In the genomic region with DNA sequence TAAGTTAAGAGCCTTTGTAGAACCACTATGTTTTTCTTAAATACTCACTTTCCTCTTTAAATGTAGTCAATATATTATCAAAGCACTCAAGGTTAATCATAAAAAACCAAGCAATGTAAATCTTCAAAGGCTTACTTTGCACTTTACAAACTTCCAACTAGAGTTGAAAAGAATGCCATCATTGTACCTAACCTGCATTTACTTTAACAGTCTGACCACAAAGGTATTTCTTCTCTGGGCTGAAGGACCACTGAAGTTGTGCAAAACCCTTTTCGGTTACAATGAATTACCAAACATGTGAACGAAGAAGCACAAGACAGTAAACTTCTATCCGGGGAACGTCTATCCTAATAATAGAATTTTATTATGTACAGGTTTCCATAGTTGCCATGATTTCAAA, we compare ENCODE assay signal across 1 cellular context.
TF ChIP-seq lines count a peak whose summit lies in the region.

No MANE protein-coding gene starts in this region.

TF ChIP-seq in HepG2, 621 proteins besides CTCF, POLR2A, EP300 and RAD21 (continued from another document and continues in another):
- TF ChIP-seq, protein P1, sequence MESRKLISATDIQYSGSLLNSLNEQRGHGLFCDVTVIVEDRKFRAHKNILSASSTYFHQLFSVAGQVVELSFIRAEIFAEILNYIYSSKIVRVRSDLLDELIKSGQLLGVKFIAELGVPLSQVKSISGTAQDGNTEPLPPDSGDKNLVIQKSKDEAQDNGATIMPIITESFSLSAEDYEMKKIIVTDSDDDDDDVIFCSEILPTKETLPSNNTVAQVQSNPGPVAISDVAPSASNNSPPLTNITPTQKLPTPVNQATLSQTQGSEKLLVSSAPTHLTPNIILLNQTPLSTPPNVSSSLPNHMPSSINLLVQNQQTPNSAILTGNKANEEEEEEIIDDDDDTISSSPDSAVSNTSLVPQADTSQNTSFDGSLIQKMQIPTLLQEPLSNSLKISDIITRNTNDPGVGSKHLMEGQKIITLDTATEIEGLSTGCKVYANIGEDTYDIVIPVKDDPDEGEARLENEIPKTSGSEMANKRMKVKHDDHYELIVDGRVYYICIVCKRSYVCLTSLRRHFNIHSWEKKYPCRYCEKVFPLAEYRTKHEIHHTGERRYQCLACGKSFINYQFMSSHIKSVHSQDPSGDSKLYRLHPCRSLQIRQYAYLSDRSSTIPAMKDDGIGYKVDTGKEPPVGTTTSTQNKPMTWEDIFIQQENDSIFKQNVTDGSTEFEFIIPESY (CRISPR knock-in tag; IDR thresholded peaks at IDR 0.05), result no peak
- TF ChIP-seq ZEB1 (IDR thresholded peaks at IDR 0.05; ENCODE audit: insufficient replicate concordance, low read depth), result peak; percentile 70
- TF ChIP-seq CBFB (CRISPR knock-in tag; IDR thresholded peaks at IDR 0.05), result peak; percentile 97
- TF ChIP-seq PHB2 (IDR thresholded peaks at IDR 0.05; ENCODE audit: partially characterized antibody), result no peak
- 0 out of 2 replicates have a peak, but pooled peaks have one; percentile 45 for TF ChIP-seq ZNF749 (CRISPR knock-in tag; IDR thresholded peaks at IDR 0.05; ENCODE audit: borderline replicate concordance)
- TF ChIP-seq, protein P2, sequence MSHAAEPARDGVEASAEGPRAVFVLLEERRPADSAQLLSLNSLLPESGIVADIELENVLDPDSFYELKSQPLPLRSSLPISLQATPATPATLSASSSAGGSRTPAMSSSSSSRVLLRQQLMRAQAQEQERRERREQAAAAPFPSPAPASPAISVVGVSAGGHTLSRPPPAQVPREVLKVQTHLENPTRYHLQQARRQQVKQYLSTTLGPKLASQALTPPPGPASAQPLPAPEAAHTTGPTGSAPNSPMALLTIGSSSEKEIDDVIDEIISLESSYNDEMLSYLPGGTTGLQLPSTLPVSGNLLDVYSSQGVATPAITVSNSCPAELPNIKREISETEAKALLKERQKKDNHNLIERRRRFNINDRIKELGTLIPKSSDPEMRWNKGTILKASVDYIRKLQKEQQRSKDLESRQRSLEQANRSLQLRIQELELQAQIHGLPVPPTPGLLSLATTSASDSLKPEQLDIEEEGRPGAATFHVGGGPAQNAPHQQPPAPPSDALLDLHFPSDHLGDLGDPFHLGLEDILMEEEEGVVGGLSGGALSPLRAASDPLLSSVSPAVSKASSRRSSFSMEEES (CRISPR knock-in tag; IDR thresholded peaks at IDR 0.05), result 0 out of 2 replicates have a peak, but pooled peaks have one; percentile 31
- no peak for TF ChIP-seq SRY (CRISPR knock-in tag; IDR thresholded peaks at IDR 0.05)
- TF ChIP-seq, protein P3, sequence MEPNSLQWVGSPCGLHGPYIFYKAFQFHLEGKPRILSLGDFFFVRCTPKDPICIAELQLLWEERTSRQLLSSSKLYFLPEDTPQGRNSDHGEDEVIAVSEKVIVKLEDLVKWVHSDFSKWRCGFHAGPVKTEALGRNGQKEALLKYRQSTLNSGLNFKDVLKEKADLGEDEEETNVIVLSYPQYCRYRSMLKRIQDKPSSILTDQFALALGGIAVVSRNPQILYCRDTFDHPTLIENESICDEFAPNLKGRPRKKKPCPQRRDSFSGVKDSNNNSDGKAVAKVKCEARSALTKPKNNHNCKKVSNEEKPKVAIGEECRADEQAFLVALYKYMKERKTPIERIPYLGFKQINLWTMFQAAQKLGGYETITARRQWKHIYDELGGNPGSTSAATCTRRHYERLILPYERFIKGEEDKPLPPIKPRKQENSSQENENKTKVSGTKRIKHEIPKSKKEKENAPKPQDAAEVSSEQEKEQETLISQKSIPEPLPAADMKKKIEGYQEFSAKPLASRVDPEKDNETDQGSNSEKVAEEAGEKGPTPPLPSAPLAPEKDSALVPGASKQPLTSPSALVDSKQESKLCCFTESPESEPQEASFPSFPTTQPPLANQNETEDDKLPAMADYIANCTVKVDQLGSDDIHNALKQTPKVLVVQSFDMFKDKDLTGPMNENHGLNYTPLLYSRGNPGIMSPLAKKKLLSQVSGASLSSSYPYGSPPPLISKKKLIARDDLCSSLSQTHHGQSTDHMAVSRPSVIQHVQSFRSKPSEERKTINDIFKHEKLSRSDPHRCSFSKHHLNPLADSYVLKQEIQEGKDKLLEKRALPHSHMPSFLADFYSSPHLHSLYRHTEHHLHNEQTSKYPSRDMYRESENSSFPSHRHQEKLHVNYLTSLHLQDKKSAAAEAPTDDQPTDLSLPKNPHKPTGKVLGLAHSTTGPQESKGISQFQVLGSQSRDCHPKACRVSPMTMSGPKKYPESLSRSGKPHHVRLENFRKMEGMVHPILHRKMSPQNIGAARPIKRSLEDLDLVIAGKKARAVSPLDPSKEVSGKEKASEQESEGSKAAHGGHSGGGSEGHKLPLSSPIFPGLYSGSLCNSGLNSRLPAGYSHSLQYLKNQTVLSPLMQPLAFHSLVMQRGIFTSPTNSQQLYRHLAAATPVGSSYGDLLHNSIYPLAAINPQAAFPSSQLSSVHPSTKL (CRISPR knock-in tag; IDR thresholded peaks at IDR 0.05), result peak; percentile 90
- TF ChIP-seq, protein P4, sequence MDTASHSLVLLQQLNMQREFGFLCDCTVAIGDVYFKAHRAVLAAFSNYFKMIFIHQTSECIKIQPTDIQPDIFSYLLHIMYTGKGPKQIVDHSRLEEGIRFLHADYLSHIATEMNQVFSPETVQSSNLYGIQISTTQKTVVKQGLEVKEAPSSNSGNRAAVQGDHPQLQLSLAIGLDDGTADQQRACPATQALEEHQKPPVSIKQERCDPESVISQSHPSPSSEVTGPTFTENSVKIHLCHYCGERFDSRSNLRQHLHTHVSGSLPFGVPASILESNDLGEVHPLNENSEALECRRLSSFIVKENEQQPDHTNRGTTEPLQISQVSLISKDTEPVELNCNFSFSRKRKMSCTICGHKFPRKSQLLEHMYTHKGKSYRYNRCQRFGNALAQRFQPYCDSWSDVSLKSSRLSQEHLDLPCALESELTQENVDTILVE (CRISPR knock-in tag; IDR thresholded peaks at IDR 0.05), result peak; percentile 53; the same call in 1 of the 2 replicates
- no peak; the same call in 1 of the 2 replicates for TF ChIP-seq REPIN1 (CRISPR knock-in tag; IDR thresholded peaks at IDR 0.05; ENCODE audit: borderline replicate concordance, low read depth)
- no peak for TF ChIP-seq KLF12 (CRISPR knock-in tag; IDR thresholded peaks at IDR 0.05; ENCODE audit: borderline replicate concordance)
- TF ChIP-seq PRPF4 (IDR thresholded peaks at IDR 0.05; ENCODE audit: low read depth, low read length, poor library complexity, severe bottlenecking), result no peak
- TF ChIP-seq ZNF7 (CRISPR knock-in tag; IDR thresholded peaks at IDR 0.05), result no peak
- TF ChIP-seq, protein P5, sequence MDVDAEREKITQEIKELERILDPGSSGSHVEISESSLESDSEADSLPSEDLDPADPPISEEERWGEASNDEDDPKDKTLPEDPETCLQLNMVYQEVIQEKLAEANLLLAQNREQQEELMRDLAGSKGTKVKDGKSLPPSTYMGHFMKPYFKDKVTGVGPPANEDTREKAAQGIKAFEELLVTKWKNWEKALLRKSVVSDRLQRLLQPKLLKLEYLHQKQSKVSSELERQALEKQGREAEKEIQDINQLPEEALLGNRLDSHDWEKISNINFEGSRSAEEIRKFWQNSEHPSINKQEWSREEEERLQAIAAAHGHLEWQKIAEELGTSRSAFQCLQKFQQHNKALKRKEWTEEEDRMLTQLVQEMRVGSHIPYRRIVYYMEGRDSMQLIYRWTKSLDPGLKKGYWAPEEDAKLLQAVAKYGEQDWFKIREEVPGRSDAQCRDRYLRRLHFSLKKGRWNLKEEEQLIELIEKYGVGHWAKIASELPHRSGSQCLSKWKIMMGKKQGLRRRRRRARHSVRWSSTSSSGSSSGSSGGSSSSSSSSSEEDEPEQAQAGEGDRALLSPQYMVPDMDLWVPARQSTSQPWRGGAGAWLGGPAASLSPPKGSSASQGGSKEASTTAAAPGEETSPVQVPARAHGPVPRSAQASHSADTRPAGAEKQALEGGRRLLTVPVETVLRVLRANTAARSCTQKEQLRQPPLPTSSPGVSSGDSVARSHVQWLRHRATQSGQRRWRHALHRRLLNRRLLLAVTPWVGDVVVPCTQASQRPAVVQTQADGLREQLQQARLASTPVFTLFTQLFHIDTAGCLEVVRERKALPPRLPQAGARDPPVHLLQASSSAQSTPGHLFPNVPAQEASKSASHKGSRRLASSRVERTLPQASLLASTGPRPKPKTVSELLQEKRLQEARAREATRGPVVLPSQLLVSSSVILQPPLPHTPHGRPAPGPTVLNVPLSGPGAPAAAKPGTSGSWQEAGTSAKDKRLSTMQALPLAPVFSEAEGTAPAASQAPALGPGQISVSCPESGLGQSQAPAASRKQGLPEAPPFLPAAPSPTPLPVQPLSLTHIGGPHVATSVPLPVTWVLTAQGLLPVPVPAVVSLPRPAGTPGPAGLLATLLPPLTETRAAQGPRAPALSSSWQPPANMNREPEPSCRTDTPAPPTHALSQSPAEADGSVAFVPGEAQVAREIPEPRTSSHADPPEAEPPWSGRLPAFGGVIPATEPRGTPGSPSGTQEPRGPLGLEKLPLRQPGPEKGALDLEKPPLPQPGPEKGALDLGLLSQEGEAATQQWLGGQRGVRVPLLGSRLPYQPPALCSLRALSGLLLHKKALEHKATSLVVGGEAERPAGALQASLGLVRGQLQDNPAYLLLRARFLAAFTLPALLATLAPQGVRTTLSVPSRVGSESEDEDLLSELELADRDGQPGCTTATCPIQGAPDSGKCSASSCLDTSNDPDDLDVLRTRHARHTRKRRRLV (CRISPR knock-in tag; IDR thresholded peaks at IDR 0.05), result no peak
- TF ChIP-seq KAT2B (IDR thresholded peaks at IDR 0.05; ENCODE audit: borderline replicate concordance, low read depth, low read length), result no peak
- TF ChIP-seq ZBTB21 (CRISPR knock-in tag; IDR thresholded peaks at IDR 0.05), result no peak
- no peak for TF ChIP-seq AGO2 (optimal IDR thresholded peaks at IDR 0.05; ENCODE audit: low read depth, low read length)
- peak; percentile 78; the same call in 1 of the 2 replicates for TF ChIP-seq NCOR1 (IDR thresholded peaks at IDR 0.05; ENCODE audit: borderline replicate concordance, low read length)
- TF ChIP-seq, protein P6, sequence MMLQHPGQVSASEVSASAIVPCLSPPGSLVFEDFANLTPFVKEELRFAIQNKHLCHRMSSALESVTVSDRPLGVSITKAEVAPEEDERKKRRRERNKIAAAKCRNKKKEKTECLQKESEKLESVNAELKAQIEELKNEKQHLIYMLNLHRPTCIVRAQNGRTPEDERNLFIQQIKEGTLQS (CRISPR knock-in tag; IDR thresholded peaks at IDR 0.05), result no peak
- peak; percentile 57 for TF ChIP-seq MAFF (IDR thresholded peaks at IDR 0.05; ENCODE audit: low read depth, low read length)
- TF ChIP-seq TGIF2 (CRISPR knock-in tag; IDR thresholded peaks at IDR 0.05), result peak; percentile 83
- TF ChIP-seq ONECUT2 (CRISPR knock-in tag; IDR thresholded peaks at IDR 0.05), result peak; percentile 64
- TF ChIP-seq RXRB (CRISPR knock-in tag; IDR thresholded peaks at IDR 0.05; ENCODE audit: borderline replicate concordance), result peak; percentile 42; the same call in 1 of the 2 replicates
- TF ChIP-seq, protein P7, sequence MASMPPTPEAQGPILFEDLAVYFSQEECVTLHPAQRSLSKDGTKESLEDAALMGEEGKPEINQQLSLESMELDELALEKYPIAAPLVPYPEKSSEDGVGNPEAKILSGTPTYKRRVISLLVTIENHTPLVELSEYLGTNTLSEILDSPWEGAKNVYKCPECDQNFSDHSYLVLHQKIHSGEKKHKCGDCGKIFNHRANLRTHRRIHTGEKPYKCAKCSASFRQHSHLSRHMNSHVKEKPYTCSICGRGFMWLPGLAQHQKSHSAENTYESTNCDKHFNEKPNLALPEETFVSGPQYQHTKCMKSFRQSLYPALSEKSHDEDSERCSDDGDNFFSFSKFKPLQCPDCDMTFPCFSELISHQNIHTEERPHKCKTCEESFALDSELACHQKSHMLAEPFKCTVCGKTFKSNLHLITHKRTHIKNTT (CRISPR knock-in tag; IDR thresholded peaks at IDR 0.05), result no peak
- no peak for TF ChIP-seq MEIS1 (CRISPR knock-in tag; IDR thresholded peaks at IDR 0.05; ENCODE audit: borderline replicate concordance)
- TF ChIP-seq NR2F2 (IDR thresholded peaks at IDR 0.05; ENCODE audit: borderline replicate concordance, low read depth), result peak; percentile 72; the same call in 1 of the 2 replicates
- no peak for TF ChIP-seq NFRKB (IDR thresholded peaks at IDR 0.05)
- no peak for TF ChIP-seq NONO (IDR thresholded peaks at IDR 0.05)
- 0 out of 2 replicates have a peak, but pooled peaks have one; percentile 24 for TF ChIP-seq NONO (CRISPR knock-in tag; conservative IDR thresholded peaks at IDR 0.05)
- TF ChIP-seq GABPA (IDR thresholded peaks at IDR 0.05; ENCODE audit: low read depth, low read length), result no peak
- 0 out of 2 replicates have a peak, but pooled peaks have one; percentile 12 for TF ChIP-seq GABPA (CRISPR knock-in tag; IDR thresholded peaks at IDR 0.05; ENCODE audit: low read depth)
- TF ChIP-seq, protein P8, sequence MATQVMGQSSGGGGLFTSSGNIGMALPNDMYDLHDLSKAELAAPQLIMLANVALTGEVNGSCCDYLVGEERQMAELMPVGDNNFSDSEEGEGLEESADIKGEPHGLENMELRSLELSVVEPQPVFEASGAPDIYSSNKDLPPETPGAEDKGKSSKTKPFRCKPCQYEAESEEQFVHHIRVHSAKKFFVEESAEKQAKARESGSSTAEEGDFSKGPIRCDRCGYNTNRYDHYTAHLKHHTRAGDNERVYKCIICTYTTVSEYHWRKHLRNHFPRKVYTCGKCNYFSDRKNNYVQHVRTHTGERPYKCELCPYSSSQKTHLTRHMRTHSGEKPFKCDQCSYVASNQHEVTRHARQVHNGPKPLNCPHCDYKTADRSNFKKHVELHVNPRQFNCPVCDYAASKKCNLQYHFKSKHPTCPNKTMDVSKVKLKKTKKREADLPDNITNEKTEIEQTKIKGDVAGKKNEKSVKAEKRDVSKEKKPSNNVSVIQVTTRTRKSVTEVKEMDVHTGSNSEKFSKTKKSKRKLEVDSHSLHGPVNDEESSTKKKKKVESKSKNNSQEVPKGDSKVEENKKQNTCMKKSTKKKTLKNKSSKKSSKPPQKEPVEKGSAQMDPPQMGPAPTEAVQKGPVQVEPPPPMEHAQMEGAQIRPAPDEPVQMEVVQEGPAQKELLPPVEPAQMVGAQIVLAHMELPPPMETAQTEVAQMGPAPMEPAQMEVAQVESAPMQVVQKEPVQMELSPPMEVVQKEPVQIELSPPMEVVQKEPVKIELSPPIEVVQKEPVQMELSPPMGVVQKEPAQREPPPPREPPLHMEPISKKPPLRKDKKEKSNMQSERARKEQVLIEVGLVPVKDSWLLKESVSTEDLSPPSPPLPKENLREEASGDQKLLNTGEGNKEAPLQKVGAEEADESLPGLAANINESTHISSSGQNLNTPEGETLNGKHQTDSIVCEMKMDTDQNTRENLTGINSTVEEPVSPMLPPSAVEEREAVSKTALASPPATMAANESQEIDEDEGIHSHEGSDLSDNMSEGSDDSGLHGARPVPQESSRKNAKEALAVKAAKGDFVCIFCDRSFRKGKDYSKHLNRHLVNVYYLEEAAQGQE (IDR thresholded peaks at IDR 0.05; ENCODE audit: borderline replicate concordance in 1 of 2, low read depth in 1 of 2, low read length in 2 of 2), result peak in 1 of 2 experiments; percentile 22; a peak in 1 of 4 replicates
- TF ChIP-seq HMG20A (CRISPR knock-in tag; IDR thresholded peaks at IDR 0.05; ENCODE audit: borderline replicate concordance), result peak; percentile 89
- no peak for TF ChIP-seq ERF (CRISPR knock-in tag; IDR thresholded peaks at IDR 0.05)
- no peak for TF ChIP-seq NR2F1 (CRISPR knock-in tag; IDR thresholded peaks at IDR 0.05)
- peak; percentile 9; the same call in 1 of the 2 replicates for TF ChIP-seq NR2F6 (IDR thresholded peaks at IDR 0.05)
- TF ChIP-seq NR2F6 (CRISPR knock-in tag; IDR thresholded peaks at IDR 0.05), result peak; percentile 44; the same call in 1 of the 2 replicates
- no peak for TF ChIP-seq HOXA5 (CRISPR knock-in tag; IDR thresholded peaks at IDR 0.05)
- no peak for TF ChIP-seq SAFB2 (CRISPR knock-in tag; IDR thresholded peaks at IDR 0.05; ENCODE audit: borderline replicate concordance, low read depth)
- TF ChIP-seq RCOR2 (CRISPR knock-in tag; IDR thresholded peaks at IDR 0.05), result peak; percentile 84
- TF ChIP-seq FOXJ3 (CRISPR knock-in tag; IDR thresholded peaks at IDR 0.05; ENCODE audit: borderline replicate concordance), result peak; percentile 39; the same call in 1 of the 2 replicates
- TF ChIP-seq ZSCAN9 (CRISPR knock-in tag; IDR thresholded peaks at IDR 0.05; ENCODE audit: borderline replicate concordance), result peak; percentile 64; the same call in 1 of the 2 replicates
- no peak for TF ChIP-seq ZNF672 (CRISPR knock-in tag; IDR thresholded peaks at IDR 0.05)
